Comparison of ENCODE assay signal across 20 cellular contexts in the genomic region with DNA sequence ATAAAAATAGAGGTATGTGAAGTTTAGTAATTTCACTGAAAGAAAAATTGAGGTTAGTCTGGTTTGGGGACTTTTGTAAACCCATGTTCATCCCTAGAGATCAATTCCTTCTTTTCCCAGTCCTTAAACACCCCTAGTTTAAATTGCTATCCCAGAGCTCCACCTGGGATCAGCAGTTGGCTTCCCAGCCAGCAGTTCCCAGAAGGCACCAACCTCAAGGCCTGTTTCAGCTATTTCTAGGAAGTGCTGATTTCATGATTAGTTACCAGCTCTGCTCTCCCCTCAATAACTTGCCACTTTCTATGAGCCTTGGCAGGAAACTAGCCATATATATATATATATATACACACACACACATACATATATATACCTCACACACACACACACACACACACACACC.
"Had no signal": no experiment of that assay in that cellular context is flagged by ENCODE, and none has a peak within 500 bp of the region (broad histone marks: within the 10 kb centered on the region; RNA-seq: fewer than 3 reads in every experiment).

No MANE protein-coding gene starts in this region.

- H3K27me3 ChIP-seq: Peyer's patch, SJCRH30 had no signal

- H3K36me3 ChIP-seq: Peyer's patch, SJCRH30 had no signal

- ATAC-seq: PC-3, Right ventricle myocardium inferior, SK-N-SH treated with all-trans-retinoic acid at 6 μM for 48 hours had no signal

- DNase-seq: KBM-7, MV-4-11, NCI-H1048, NCI-H1105, NCI-H1417, NCI-H1436 treated with DMSO at 0.1 percent for 48 hours, NCI-H1694, NCI-H187 treated with DMSO at 0.1 percent for 48 hours, NCI-H2029 treated with DMSO at 0.1 percent for 48 hours, NCI-H2171 treated with DMSO at 0.1 percent for 48 hours, NCI-H524, NCI-H69, NCI-H774, PC-3, Peyer's patch, SHP77 treated with DMSO at 0.1 percent for 48 hours, SJCRH30 had no signal

- H3K27ac ChIP-seq: HL-60, Peyer's patch, SJCRH30 had no signal

- H3K4me3 ChIP-seq: Peyer's patch, SJCRH30 had no signal

- H3K9me3 ChIP-seq: Peyer's patch, SJCRH30 had no signal

- H3K4me1 ChIP-seq: SJCRH30 had no signal
